In genomic region chr10:86370006-86370585, GRCh38 we compare ENCODE assay signal across 1 cellular context.
TF ChIP-seq lines count a peak whose summit lies in the region.

No MANE protein-coding gene starts in this region.

TF ChIP-seq in HepG2, 621 proteins besides CTCF, POLR2A, EP300 and RAD21 (continued from another document):
- TF ChIP-seq ZNF281 (CRISPR knock-in tag; IDR thresholded peaks at IDR 0.05; ENCODE audit: borderline replicate concordance) (no peak), ZNF577 (CRISPR knock-in tag; IDR thresholded peaks at IDR 0.05; ENCODE audit: borderline replicate concordance, low read depth) (no peak), CAMTA2 (CRISPR knock-in tag; IDR thresholded peaks at IDR 0.05; ENCODE audit: borderline replicate concordance) (no peak), THYN1 (CRISPR knock-in tag; IDR thresholded peaks at IDR 0.05; ENCODE audit: borderline replicate concordance, low read depth) (no peak), ARID5B (CRISPR knock-in tag; IDR thresholded peaks at IDR 0.05) (no peak), ZKSCAN8 (CRISPR knock-in tag; IDR thresholded peaks at IDR 0.05; ENCODE audit: borderline replicate concordance) (no peak), ZNF558 (CRISPR knock-in tag; IDR thresholded peaks at IDR 0.05; ENCODE audit: borderline replicate concordance) (no peak), ZNF770 (CRISPR knock-in tag; IDR thresholded peaks at IDR 0.05) (no peak), HES4 (CRISPR knock-in tag; IDR thresholded peaks at IDR 0.05; ENCODE audit: borderline replicate concordance) (no peak), KLF16 (CRISPR knock-in tag; IDR thresholded peaks at IDR 0.05) (no peak), GFI1 (CRISPR knock-in tag; IDR thresholded peaks at IDR 0.05; ENCODE audit: borderline replicate concordance) (no peak), ZFP36 (IDR thresholded peaks at IDR 0.05; ENCODE audit: borderline replicate concordance, low read depth, low read length, partially characterized antibody) (no peak), HMGA1 (CRISPR knock-in tag; conservative IDR thresholded peaks at IDR 0.05) (no peak), BCLAF1 (IDR thresholded peaks at IDR 0.05) (no peak), TRAFD1 (CRISPR knock-in tag; IDR thresholded peaks at IDR 0.05; ENCODE audit: borderline replicate concordance) (no peak), ZSCAN25 (CRISPR knock-in tag; IDR thresholded peaks at IDR 0.05) (no peak)
TF ChIP-seq in HepG2: peak in this region for 0.
